9 cellular contexts compared by ENCODE assay signal in the genomic region with DNA sequence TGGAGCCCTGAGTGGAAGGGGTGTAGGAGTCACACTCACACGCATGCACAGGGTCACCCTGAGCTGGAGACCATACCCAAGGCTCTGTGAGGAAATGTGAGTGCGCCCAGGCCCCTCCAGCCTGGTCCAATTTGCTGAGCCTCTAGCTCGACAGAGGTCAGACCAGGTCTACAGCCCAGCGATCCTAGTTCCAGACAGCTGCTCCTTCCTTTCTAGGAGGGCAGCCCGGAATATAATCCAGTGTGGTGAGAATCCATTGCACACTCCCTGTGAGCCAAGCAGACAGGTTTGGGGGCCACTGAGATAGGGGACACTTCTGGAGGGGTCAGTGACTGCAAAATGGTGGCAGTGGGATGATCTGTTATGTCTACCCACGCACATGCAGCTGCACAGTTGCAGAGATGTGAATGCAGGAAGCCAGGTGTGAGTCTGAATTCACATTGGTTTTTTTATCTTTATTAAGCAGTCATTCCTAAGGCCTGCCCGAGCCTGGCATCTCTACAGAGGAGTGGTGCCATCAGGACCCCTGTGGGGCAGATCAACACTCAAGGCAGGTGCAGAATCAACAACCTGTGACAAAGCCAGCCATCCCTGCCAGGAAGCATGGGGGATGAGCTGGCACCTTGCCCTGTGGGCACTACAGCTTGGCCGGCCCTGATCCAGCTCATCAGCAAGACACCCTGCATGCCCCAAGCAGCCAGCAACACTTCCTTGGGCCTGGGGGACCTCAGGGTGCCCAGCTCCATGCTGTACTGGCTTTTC. TPM values are rescaled to one million over a fixed set of nuclear protein-coding genes. Genes with fewer than 3 reads are reported as not detected.
A peak's percentile ranks its signal among the peaks of the same experiment; 100 is the strongest.
DNase-seq lines count a peak whose midpoint lies in the region; ATAC-seq, FAIRE-seq and TF ChIP-seq lines count a peak whose summit lies in the region.
"Had no signal": no experiment of that assay in that cellular context is flagged by ENCODE, and none has a peak within 500 bp of the region (broad histone marks: within the 10 kb centered on the region; RNA-seq: fewer than 3 reads in every experiment).

A gene with protein sequence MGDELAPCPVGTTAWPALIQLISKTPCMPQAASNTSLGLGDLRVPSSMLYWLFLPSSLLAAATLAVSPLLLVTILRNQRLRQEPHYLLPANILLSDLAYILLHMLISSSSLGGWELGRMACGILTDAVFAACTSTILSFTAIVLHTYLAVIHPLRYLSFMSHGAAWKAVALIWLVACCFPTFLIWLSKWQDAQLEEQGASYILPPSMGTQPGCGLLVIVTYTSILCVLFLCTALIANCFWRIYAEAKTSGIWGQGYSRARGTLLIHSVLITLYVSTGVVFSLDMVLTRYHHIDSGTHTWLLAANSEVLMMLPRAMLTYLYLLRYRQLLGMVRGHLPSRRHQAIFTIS (plus strand): TSS at position 522 of the 762 bp plus-strand sequence. CDS start 82 bp downstream, at position 604.

- H3K9me3 Mint-ChIP-seq in CD8-positive, alpha-beta memory T cell, result peaks cover 0 to 5% (median 3%) of the 10 kb centered on the region in 5 donors
- H3K9me3 Mint-ChIP-seq in brain, result peaks cover 0 to 4% (median 0%) of the 10 kb centered on the region in 5 experiments
- no peaks in the 10 kb centered on the region for H3K9me3 Mint-ChIP-seq in natural killer cell treated with Interleukin-12 subunit alpha and Interleukin-12 subunit beta and Interleukin-15 and Interleukin-18, amount 100 ng/mL, for 72 hours

- CTCF ChIA-PET in CD8-positive, alpha-beta memory T cell (lab: Charles Lee), result interaction anchor here (0.7 to 1.0 kb wide), 2 partner anchors 145 to 387 kb away, joined by 3 read pairs; a partner anchor contains a TSS

- intact Hi-C loops in kidney (cut with DNase I), result no loop called here
- intact Hi-C loops in adrenal gland (cut with DNase I), result no loop called here

- H3K4me1 ChIP-seq in CD8-positive, alpha-beta memory T cell (ENCODE audit: insufficient read depth, low read length), result peaks cover 18% of the 10 kb centered on the region
- peaks cover 0 to 10% of the 10 kb centered on the region in 2 donors for H3K4me1 ChIP-seq in kidney (ENCODE audit: control insufficient read depth in 1 of 2, insufficient read depth in 1 of 2, low read depth in 1 of 2, low read length in 2 of 2)
- H3K4me1 ChIP-seq in adrenal gland (replicated peaks in 1 of 2), result peaks cover 12% of the 10 kb centered on the region in 2 donors

- no peak for FAIRE-seq in kidney (lab: Jason Lieb, UNC)
- FAIRE-seq: TTC549 had no signal

- no peak for TF ChIP-seq CTCF in brain (conservative IDR thresholded peaks at IDR 0.05)
- no peak for TF ChIP-seq CTCF in kidney (IDR thresholded peaks at IDR 0.05; ENCODE audit: borderline replicate concordance, extremely low read depth, insufficient read depth)
- no peak for TF ChIP-seq CTCF in adrenal gland (IDR thresholded peaks at IDR 0.05)

- H3K9ac ChIP-seq in kidney (ENCODE audit: low read length in 2 of 2), result no peak within 1 kb of the TSS

- POLR2A ChIA-PET in CD8-positive, alpha-beta memory T cell (lab: Charles Lee), result interaction anchor here (1.2 kb wide), 1 partner anchor 387 kb away, joined by 4 read pairs; a partner anchor contains a TSS

- H3K36me3 ChIP-seq in CD8-positive, alpha-beta memory T cell (ENCODE audit: insufficient read depth, low read length), result no peaks in the 10 kb centered on the region
- H3K36me3 ChIP-seq in kidney (ENCODE audit: control insufficient read depth in 1 of 2, insufficient read depth in 2 of 2, low read length in 2 of 2), result no peaks in the 10 kb centered on the region
- H3K36me3 ChIP-seq in adrenal gland (replicated peaks in 1 of 2), result no peaks in the 10 kb centered on the region

- no peak for TF ChIP-seq POLR2A in adrenal gland (IDR thresholded peaks at IDR 0.05)

- WGBS in adrenal gland, 4 donors, result 74 to 100% (median 81%) methylated on average over 2 to 8 of the region's 8 CpGs

- no peak for ATAC-seq in natural killer cell treated with Interleukin-12 subunit alpha and Interleukin-12 subunit beta and Interleukin-15 and Interleukin-18, amount 100 ng/mL, for 72 hours
- no peak for ATAC-seq in HG03432 (IDR thresholded peaks at IDR 0.05; ENCODE audit: unreplicated experiment)

- peak in 2 of 5 donors; percentile 5 to 13 for DNase-seq in CD8-positive, alpha-beta memory T cell
- peak; percentile 56 to 61 for DNase-seq in NCI-H187 (lab: John Stamatoyannopoulos, UW)
- no peak for DNase-seq in natural killer cell treated with Interleukin-12 subunit alpha and Interleukin-12 subunit beta and Interleukin-15 and Interleukin-18, amount 100 ng/mL, for 72 hours (ENCODE audit: low spot score)
- no peak for DNase-seq in kidney
- DNase-seq in adrenal gland, result no peak
- DNase-seq in middle frontal gyrus (ENCODE audit: extremely low spot score, low spot score), result no peak

- H3K27me3 Mint-ChIP-seq in CD8-positive, alpha-beta memory T cell, result no peaks in the 10 kb centered on the region
- peaks cover 10% of the 10 kb centered on the region for H3K27me3 Mint-ChIP-seq in brain
- H3K27me3 Mint-ChIP-seq in natural killer cell treated with Interleukin-12 subunit alpha and Interleukin-12 subunit beta and Interleukin-15 and Interleukin-18, amount 100 ng/mL, for 72 hours, result no peaks in the 10 kb centered on the region

- peak within 1 kb of the TSS; percentile 81 to 98 (median 95) for H3K27ac Mint-ChIP-seq in CD8-positive, alpha-beta memory T cell
- H3K27ac Mint-ChIP-seq in brain, result peak within 1 kb of the TSS in 4 of 5 experiments; percentile 30 to 97 (median 92)
- peak within 1 kb of the TSS; percentile 22 to 76 for H3K27ac Mint-ChIP-seq in natural killer cell treated with Interleukin-12 subunit alpha and Interleukin-12 subunit beta and Interleukin-15 and Interleukin-18, amount 100 ng/mL, for 72 hours

- H3K36me3 Mint-ChIP-seq in CD8-positive, alpha-beta memory T cell, result no peaks in the 10 kb centered on the region
- no peaks in the 10 kb centered on the region for H3K36me3 Mint-ChIP-seq in brain
- H3K36me3 Mint-ChIP-seq in natural killer cell treated with Interleukin-12 subunit alpha and Interleukin-12 subunit beta and Interleukin-15 and Interleukin-18, amount 100 ng/mL, for 72 hours, result no peaks in the 10 kb centered on the region

- peaks cover 7 to 30% (median 24%) of the 10 kb centered on the region in 3 donors for H3K4me1 Mint-ChIP-seq in CD8-positive, alpha-beta memory T cell
- H3K4me1 Mint-ChIP-seq in brain, result peaks cover 19% of the 10 kb centered on the region
- peaks cover 4 to 9% of the 10 kb centered on the region in 2 donors for H3K4me1 Mint-ChIP-seq in natural killer cell treated with Interleukin-12 subunit alpha and Interleukin-12 subunit beta and Interleukin-15 and Interleukin-18, amount 100 ng/mL, for 72 hours (ENCODE audit: low read depth in 2 of 2)

- H3K4me3 ChIP-seq in CD8-positive, alpha-beta memory T cell (ENCODE audit: low read length), result peak within 1 kb of the TSS; percentile 71
- H3K4me3 ChIP-seq in kidney (ENCODE audit: low read length in 2 of 2), result peak within 1 kb of the TSS in 1 of 2 donors; percentile 56
- peak within 1 kb of the TSS in 1 of 4 donors; percentile 61 for H3K4me3 ChIP-seq in adrenal gland

- no peaks in the 10 kb centered on the region for H3K27me3 ChIP-seq in CD8-positive, alpha-beta memory T cell (ENCODE audit: insufficient read depth, low read length, poor library complexity, severe bottlenecking)
- no peaks in the 10 kb centered on the region for H3K27me3 ChIP-seq in adrenal gland

- no peaks in the 10 kb centered on the region for H3K9me3 ChIP-seq in CD8-positive, alpha-beta memory T cell (ENCODE audit: low read length)
- no peaks in the 10 kb centered on the region for H3K9me3 ChIP-seq in kidney (ENCODE audit: control insufficient read depth in 1 of 2, low read length in 2 of 2)
- no peaks in the 10 kb centered on the region for H3K9me3 ChIP-seq in adrenal gland (replicated peaks in 1 of 3)

- peak within 1 kb of the TSS; percentile 82 to 92 (median 87) for H3K4me3 Mint-ChIP-seq in CD8-positive, alpha-beta memory T cell
- H3K4me3 Mint-ChIP-seq in brain, result peak within 1 kb of the TSS; percentile 82 to 88 (median 84)
- H3K4me3 Mint-ChIP-seq in natural killer cell treated with Interleukin-12 subunit alpha and Interleukin-12 subunit beta and Interleukin-15 and Interleukin-18, amount 100 ng/mL, for 72 hours, result peak within 1 kb of the TSS; percentile 71

- peak within 1 kb of the TSS; percentile 63 for H3K27ac ChIP-seq in CD8-positive, alpha-beta memory T cell (ENCODE audit: low read depth, low read length)
- H3K27ac ChIP-seq in kidney (ENCODE audit: low read depth in 2 of 2, low read length in 2 of 2) (peak within 1 kb of the TSS in 1 of 2 donors; percentile 14), adrenal gland (peak within 1 kb of the TSS in 2 of 5 donors; percentile 74 to 86)

RNA-seq across cellular contexts. Expression of the gene that starts here (rescaled TPM):
- total RNA-seq in CD8-positive, alpha-beta memory T cell, result not detected
- polyA plus RNA-seq in CD8-positive, alpha-beta memory T cell, result not detected
- polyA plus RNA-seq in brain (ENCODE audit: insufficient read depth, low read depth, low replicate concordance) (not detected), kidney (ENCODE audit: insufficient read depth, low read depth, low replicate concordance) (not detected), adrenal gland (not detected)
- total RNA-seq in natural killer cell treated with Interleukin-12 subunit alpha and Interleukin-12 subunit beta and Interleukin-15 and Interleukin-18, amount 100 ng/mL, for 72 hours, result not detected
- total RNA-seq in kidney (not detected), adrenal gland (not detected)

Comparison
In these comparisons a context has a peak if more than half of its experiments do, and no peak if none do; other contexts are left out.
1. DNase-seq: peak in NCI-H187 (2 of 2); none in natural killer cell treated with Interleukin-12 subunit alpha and Interleukin-12 subunit beta and Interleukin-15 and Interleukin-18, amount 100 ng/mL, for 72 hours (single experiment), kidney (single experiment), adrenal gland (0 of 7) and middle frontal gyrus (single experiment).
2. Peak in every context shown above with its lines, with median percentiles within 50 percentile points of each other: H3K27ac Mint-ChIP-seq and H3K4me3 Mint-ChIP-seq.